In the genomic region with DNA sequence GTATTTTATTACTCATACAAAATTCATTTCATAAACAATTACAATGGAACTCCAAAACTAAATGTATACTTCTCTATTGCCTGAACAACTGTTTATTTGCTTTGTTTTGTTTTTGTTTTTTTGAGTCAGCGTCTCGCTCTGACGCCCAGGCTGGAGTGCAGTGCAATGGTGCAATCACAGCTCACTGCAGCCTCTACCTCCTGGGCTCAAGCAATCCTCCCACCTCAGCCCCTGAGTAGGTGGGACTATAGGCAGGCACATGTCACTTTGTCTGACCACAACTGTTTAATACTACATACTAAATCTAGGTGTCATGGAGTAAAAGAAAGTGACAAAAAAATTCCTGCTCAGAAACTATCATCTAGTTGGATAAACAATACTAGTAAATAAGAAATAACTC, we compare ENCODE assay signal across 22 cellular contexts. TPM values are rescaled to one million over a fixed set of nuclear protein-coding genes. Genes with fewer than 3 reads are reported as not detected.
A peak's percentile ranks its signal among the peaks of the same experiment; 100 is the strongest.
DNase-seq lines count a peak whose midpoint lies in the region; ATAC-seq and TF ChIP-seq lines count a peak whose summit lies in the region.
"Had no signal": no experiment of that assay in that cellular context is flagged by ENCODE, and none has a peak within 500 bp of the region (broad histone marks: within the 10 kb centered on the region; RNA-seq: fewer than 3 reads in every experiment).

No MANE protein-coding gene starts in this region.

- WGBS in testis, 2 donors, result 89 to 93% methylated on average over 3 of the region's 3 CpGs

- no peaks in the 10 kb centered on the region for H3K36me3 ChIP-seq in testis (ENCODE audit: low read depth, missing control alignments)

- H3K4me1 Mint-ChIP-seq in T-helper 2 cell treated with Interferon-gamma antibody and Interleukin-4, amounts not matched to agents 5 μg/mL and 100 μg/mL, for 36 hours (ENCODE audit: low read depth), result peaks cover 2% of the 10 kb centered on the region

- TF ChIP-seq POLR2A in testis (IDR thresholded peaks at IDR 0.05), result no peak

- no peaks in the 10 kb centered on the region for H3K27me3 ChIP-seq in testis

- no peaks in the 10 kb centered on the region for H3K4me1 ChIP-seq in testis

- no peaks in the 10 kb centered on the region for H3K27me3 Mint-ChIP-seq in T-helper 2 cell treated with Interferon-gamma antibody and Interleukin-4, amounts not matched to agents 5 μg/mL and 100 μg/mL, for 36 hours (ENCODE audit: low read depth)
- H3K27me3 Mint-ChIP-seq: effector memory CD8-positive, alpha-beta T cell; natural killer cell treated with Interleukin-12 subunit alpha and Interleukin-12 subunit beta and Interleukin-15 and Interleukin-18, amount 100 ng/mL, for 72 hours had no signal

- no peak for TF ChIP-seq CTCF in testis (IDR thresholded peaks at IDR 0.05)

- H3K9me3 ChIP-seq in testis, result no peaks in the 10 kb centered on the region

- peaks cover 5% of the 10 kb centered on the region for H3K36me3 Mint-ChIP-seq in T-helper 2 cell treated with Interferon-gamma antibody and Interleukin-4, amounts not matched to agents 5 μg/mL and 100 μg/mL, for 36 hours (ENCODE audit: low read depth)
- H3K36me3 Mint-ChIP-seq: natural killer cell treated with Interleukin-12 subunit alpha and Interleukin-12 subunit beta and Interleukin-15 and Interleukin-18, amount 100 ng/mL, for 72 hours had no signal

- no peak overlapping the region for H3K4me3 Mint-ChIP-seq in T-helper 2 cell treated with Interferon-gamma antibody and Interleukin-4, amounts not matched to agents 5 μg/mL and 100 μg/mL, for 36 hours
- H3K4me3 Mint-ChIP-seq: effector memory CD8-positive, alpha-beta T cell; natural killer cell treated with Interleukin-12 subunit alpha and Interleukin-12 subunit beta and Interleukin-15 and Interleukin-18, amount 100 ng/mL, for 72 hours had no signal

- ATAC-seq in GM18502 (IDR thresholded peaks at IDR 0.05; ENCODE audit: poor library complexity, unreplicated experiment) (peak; percentile 27), GM21529 (IDR thresholded peaks at IDR 0.05; ENCODE audit: unreplicated experiment) (peak; percentile 17), HG03565 (IDR thresholded peaks at IDR 0.05; ENCODE audit: unreplicated experiment) (peak; percentile 26)
- ATAC-seq: effector memory CD8-positive, alpha-beta T cell; natural killer cell treated with Interleukin-12 subunit alpha and Interleukin-12 subunit beta and Interleukin-15 and Interleukin-18, amount 100 ng/mL, for 72 hours had no signal

- H3K27ac Mint-ChIP-seq in T-helper 2 cell treated with Interferon-gamma antibody and Interleukin-4, amounts not matched to agents 5 μg/mL and 100 μg/mL, for 36 hours, result no peak overlapping the region
- H3K27ac Mint-ChIP-seq: natural killer cell treated with Interleukin-12 subunit alpha and Interleukin-12 subunit beta and Interleukin-15 and Interleukin-18, amount 100 ng/mL, for 72 hours had no signal

- H3K27ac ChIP-seq in testis, result no peak overlapping the region
- H3K27ac ChIP-seq: skin epidermis had no signal

- DNase-seq in kidney tubule cell (ENCODE audit: low spot score) (peak; percentile 3), islet precursor cell (no peak), NCI-H146 (lab: John Stamatoyannopoulos, UW) (no peak), testis (no peak)
- no peak for DNase-seq in T-helper 2 cell treated with Interferon-gamma antibody and Interleukin-4, amounts not matched to agents 5 μg/mL and 100 μg/mL, for 36 hours (ENCODE audit: low spot score)
- DNase-seq: activated CD4-positive, CD25-positive, alpha-beta regulatory T cell treated with anti-CD3 and anti-CD28 coated beads, Interleukin-2, amount 50 U/mL, for 72 hours; activated effector memory CD4-positive, alpha-beta T cell treated with anti-CD3 and anti-CD28 coated beads, Interleukin-2, amount 50 U/mL, for 16 hours; amygdala; Calu3; cerebellar nuclear complex; effector memory CD8-positive, alpha-beta T cell; NCI-H2227 treated with DMSO at 0.1 percent for 48 hours; posterior cingulate gyrus; SHP77; stimulated activated CD4-positive, alpha-beta T cell treated with anti-CD3 and anti-CD28 coated beads, Interleukin-4, amount 100 ng/mL, for 4 hours; stimulated activated CD8-positive, alpha-beta memory T cell treated with anti-CD3 and anti-CD28 coated beads, Interleukin-4, amount 100 ng/mL, for 48 hours; T-helper 2 cell had no signal

- intact Hi-C loops in testis (cut with DNase I; ENCODE audit: low total_unique reads), result no loop called here

- no peak overlapping the region for H3K4me3 ChIP-seq in testis
- H3K4me3 ChIP-seq: skin epidermis had no signal

- H3K9me3 Mint-ChIP-seq in T-helper 2 cell treated with Interferon-gamma antibody and Interleukin-4, amounts not matched to agents 5 μg/mL and 100 μg/mL, for 36 hours, result no peaks in the 10 kb centered on the region
- H3K9me3 Mint-ChIP-seq: effector memory CD8-positive, alpha-beta T cell; natural killer cell treated with Interleukin-12 subunit alpha and Interleukin-12 subunit beta and Interleukin-15 and Interleukin-18, amount 100 ng/mL, for 72 hours had no signal

RNA-seq across cellular contexts. Expression of gene RAB3GAP2, which starts 49.3 kb away (rescaled TPM):
- total RNA-seq in testis, result 10 to 100 TPM; 24.6 to 28.7 TPM
- polyA plus RNA-seq in testis (ENCODE audit: insufficient read depth, low read depth, low replicate concordance), result 17.9 TPM
